ENCODE assay signal across 8 cellular contexts in genomic region chr2:88753833-88754584, GRCh38.
A peak's percentile ranks its signal among the peaks of the same experiment; 100 is the strongest.
DNase-seq lines count a peak whose midpoint lies in the region; ATAC-seq, FAIRE-seq and TF ChIP-seq lines count a peak whose summit lies in the region.

No MANE protein-coding gene starts in this region.

- peak; percentile 92 for ATAC-seq in GM21381 (IDR thresholded peaks at IDR 0.05; ENCODE audit: unreplicated experiment)
- peak; percentile 94 for ATAC-seq in HG03558 (IDR thresholded peaks at IDR 0.05; ENCODE audit: extremely low read depth, unreplicated experiment)

- H3K23ac ChIP-seq in H9 (ENCODE audit: insufficient read length, low read depth, low read length) = no peak overlapping the region

- H4K5ac ChIP-seq in H9 (ENCODE audit: insufficient read length, low read depth, low read length) = no peak overlapping the region

- H4K91ac ChIP-seq in H9 (ENCODE audit: insufficient read length, low read depth, low read length) = no peak overlapping the region

- no peaks in the 10 kb centered on the region for H3K23me2 ChIP-seq in H9 (ENCODE audit: insufficient read length, low read depth, low read length, poor library complexity, severe bottlenecking)

- H2BK15ac ChIP-seq in H9 (ENCODE audit: low read depth, low read length) = no peak overlapping the region

- H3K9me3 Mint-ChIP-seq in chondrocyte (ENCODE audit: low read depth) (peaks cover 15% of the 10 kb centered on the region), H9 (peaks cover 29 to 32% of the 10 kb centered on the region in 2 experiments)

- H3K56ac ChIP-seq in H9 (ENCODE audit: insufficient read length, low read depth, low read length) = no peak overlapping the region

- WGBS in H9 (ENCODE audit: extremely low coverage, insufficient read length, low lambda C conversion rate) = no CpG with 5 or more reads among the region's 4 CpGs
- WGBS in GM23248 (ENCODE audit: low coverage in 1 of 2, low lambda C conversion rate in 2 of 2, missing lambda C conversion rate in 2 of 2), 2 experiments = 85 to 88% methylated on average over 4 of the region's 4 CpGs

- H2BK12ac ChIP-seq in H9 (ENCODE audit: insufficient read length, low read depth, low read length) = no peak overlapping the region

- H3K36me3 Mint-ChIP-seq in chondrocyte (ENCODE audit: low read depth) (peaks cover 19% of the 10 kb centered on the region), H9 (ENCODE audit: insufficient read depth in 1 of 3, low read depth in 3 of 3) (peaks cover 24 to 46% (median 35%) of the 10 kb centered on the region in 3 experiments; a peak in 6 of 7 replicates)

- H3K4ac ChIP-seq in H9 (ENCODE audit: low read depth, low read length) = no peak overlapping the region

- H3K4me3 Mint-ChIP-seq in chondrocyte (ENCODE audit: unreplicated experiment) (no peak overlapping the region), H9 (no peak overlapping the region)

- H3K9me2 ChIP-seq in GM23248 (ENCODE audit: insufficient read depth) = no peaks in the 10 kb centered on the region

- H3K4me1 ChIP-seq in H9 (ENCODE audit: insufficient read depth, low read length) (0 out of 2 replicates have a peak, but pooled peaks cover 5% of the 10 kb centered on the region), GM23248 (ENCODE audit: insufficient read depth) (no peaks in the 10 kb centered on the region)

- peak; percentile 96 for FAIRE-seq in GM12891 (lab: Jason Lieb, UNC)

- no peak overlapping the region for H3K14ac ChIP-seq in H9 (ENCODE audit: insufficient read depth, low read length)

- no peak overlapping the region for H3K27ac ChIP-seq in H9 (ENCODE audit: insufficient read length, low read depth, low read length)
- no peak overlapping the region for H3K27ac ChIP-seq in GM23248

- H3K4me1 Mint-ChIP-seq in chondrocyte (ENCODE audit: low read depth) = peaks cover 5% of the 10 kb centered on the region
- H3K4me1 Mint-ChIP-seq in H9 = peaks cover 6 to 10% of the 10 kb centered on the region in 2 experiments

- no peak for TF ChIP-seq POLR2A in GM12891 (IDR thresholded peaks at IDR 0.05; ENCODE audit: low read depth, low read length)

- no peak overlapping the region for H3K4me3 ChIP-seq in GM23248

- H3F3A ChIP-seq in GM23248 (ENCODE audit: insufficient read depth) = no peaks in the 10 kb centered on the region

- H2BK5ac ChIP-seq in H9 (ENCODE audit: insufficient read length, low read length) = no peak overlapping the region

- peak; percentile 53 for DNase-seq in GM12891 (ENCODE audit: insufficient read length, low spot score)
- DNase-seq in chondrocyte (ENCODE audit: low spot score) = no peak
- DNase-seq in H9 = no peak
- no peak for DNase-seq in GM23248
- DNase-seq in GM03348 (ENCODE audit: low spot score) = no peak
- no peak for DNase-seq in NCI-H1417 treated with DMSO at 0.1 percent for 48 hours (lab: John Stamatoyannopoulos, UW)

- no peak overlapping the region for H3T11ph ChIP-seq in H9 (ENCODE audit: low read length)

- H2BK20ac ChIP-seq in H9 (ENCODE audit: low read depth, low read length, poor library complexity, severe bottlenecking) = no peak overlapping the region

- no peak overlapping the region for H2BK120ac ChIP-seq in H9 (ENCODE audit: low read depth, low read length, poor library complexity, severe bottlenecking)

- H4K8ac ChIP-seq in H9 (replicated peaks; ENCODE audit: insufficient read length, low read depth, low read length) = no peak overlapping the region

- H3K4me2 ChIP-seq in H9 (ENCODE audit: insufficient read depth, insufficient read length, low read length) (no peak overlapping the region), GM23248 (ENCODE audit: unreplicated experiment) (no peak overlapping the region)

- no peak overlapping the region for H3K18ac ChIP-seq in H9 (ENCODE audit: insufficient read length, low read depth, low read length)

- H2AFZ ChIP-seq in H9 (ENCODE audit: low read length) = no peak overlapping the region
- no peak overlapping the region for H2AFZ ChIP-seq in GM23248

- no peaks in the 10 kb centered on the region for H4K20me1 ChIP-seq in H9 (ENCODE audit: control insufficient read depth, insufficient read depth, insufficient read length)
- H4K20me1 ChIP-seq in GM23248 (ENCODE audit: insufficient read depth) = no peaks in the 10 kb centered on the region

- H3K79me2 ChIP-seq in H9 (ENCODE audit: insufficient read depth, low read length) (no peaks in the 10 kb centered on the region), GM23248 (ENCODE audit: insufficient read depth) (no peaks in the 10 kb centered on the region)

- H3K9me3 ChIP-seq in H9 (ENCODE audit: control insufficient read depth, low read depth, low read length) (peaks cover 12% of the 10 kb centered on the region), GM23248 (ENCODE audit: low read depth) (no peaks in the 10 kb centered on the region)

- in situ Hi-C loops in GM23248 (cut with MboI) = no loop called here

- H3K27ac Mint-ChIP-seq in chondrocyte (ENCODE audit: unreplicated experiment) (peak overlapping the region; percentile 45), H9 (no peak overlapping the region; a peak in 1 of 7 replicates)

- TF ChIP-seq CTCF in chondrocyte (IDR thresholded peaks at IDR 0.05) (no peak), H9 (conservative IDR thresholded peaks at IDR 0.05) (no peak)

- H3K79me1 ChIP-seq in H9 (ENCODE audit: insufficient read depth, low read depth, low read length, poor library complexity, severe bottlenecking) = no peaks in the 10 kb centered on the region

- H3K27me3 Mint-ChIP-seq in chondrocyte (ENCODE audit: low read depth) (no peaks in the 10 kb centered on the region), H9 (ENCODE audit: low read depth) (peaks cover 3% of the 10 kb centered on the region; the same call in 1 of the 2 replicates)

- H3K27me3 ChIP-seq in H9 (ENCODE audit: insufficient read depth, low read length) = no peaks in the 10 kb centered on the region
- no peaks in the 10 kb centered on the region for H3K27me3 ChIP-seq in GM23248 (replicated peaks; ENCODE audit: insufficient read depth)

- no peak overlapping the region for H2AK5ac ChIP-seq in H9 (ENCODE audit: insufficient read length, low read length)

- 0 out of 2 replicates have a peak, but pooled peaks cover 7% of the 10 kb centered on the region for H3K36me3 ChIP-seq in GM23248 (ENCODE audit: low read depth)

- no peak overlapping the region for H3K9ac ChIP-seq in H9 (ENCODE audit: extremely low read depth, insufficient read length, low read length)
- no peak overlapping the region for H3K9ac ChIP-seq in GM23248

TF ChIP-seq in GM12891, 5 proteins besides CTCF, POLR2A, EP300 and RAD21:
- no peak for TF ChIP-seq PAX5 (IDR thresholded peaks at IDR 0.05; ENCODE audit: insufficient read depth, low read length, severe bottlenecking)
- peak; percentile 86 for TF ChIP-seq SPI1 (IDR thresholded peaks at IDR 0.05; ENCODE audit: low read depth, low read length)
- no peak for TF ChIP-seq TAF1 (IDR thresholded peaks at IDR 0.05; ENCODE audit: low read depth, low read length)
- TF ChIP-seq POU2F2 (IDR thresholded peaks at IDR 0.05; ENCODE audit: low read depth, low read length) = no peak
- TF ChIP-seq POLR2AphosphoS5 (IDR thresholded peaks at IDR 0.05; ENCODE audit: low read depth, low read length) = peak; percentile 23; the same call in 1 of the 2 replicates
